In genomic region chr10:11757820-11758463, GRCh38 we compare ENCODE assay signal across 8 cellular contexts. TPM values are rescaled to one million over a fixed set of nuclear protein-coding genes. Genes with fewer than 3 reads are reported as not detected.
A peak's percentile ranks its signal among the peaks of the same experiment; 100 is the strongest.
DNase-seq lines count a peak whose midpoint lies in the region; ATAC-seq, FAIRE-seq and TF ChIP-seq lines count a peak whose summit lies in the region.

No MANE protein-coding gene starts in this region.

- WGBS in IMR-90 (ENCODE audit: extremely low coverage in 2 of 2, insufficient read length in 1 of 2), 2 experiments, result no CpG with 5 or more reads among the region's 11 CpGs

- no peak overlapping the region for H3K4me2 ChIP-seq in DOHH2 (ENCODE audit: low read length)
- H3K4me2 ChIP-seq in IMR-90 (ENCODE audit: low read depth, low read length), result no peak overlapping the region

- no peak overlapping the region for H2BK20ac ChIP-seq in IMR-90 (ENCODE audit: low read depth, low read length)

- peak overlapping the region; percentile 38 for H2BK5ac ChIP-seq in IMR-90 (ENCODE audit: low read depth, low read length, poor library complexity, severe bottlenecking)

- TF ChIP-seq RAD21 in IMR-90 (IDR thresholded peaks at IDR 0.05; ENCODE audit: low read length), result peak; percentile 89

- H4K20me1 ChIP-seq in DOHH2 (ENCODE audit: control insufficient read depth, insufficient read depth, low read depth, low read length) (no peaks in the 10 kb centered on the region), IMR-90 (ENCODE audit: insufficient read depth, low read length) (peaks cover 3% of the 10 kb centered on the region; the same call in 1 of the 2 replicates)

- H3K79me2 ChIP-seq in DOHH2 (ENCODE audit: control insufficient read depth, low read length), result no peaks in the 10 kb centered on the region

- H3K9me1 ChIP-seq in IMR-90 (ENCODE audit: insufficient read depth, low read length), result no peaks in the 10 kb centered on the region

- peak; percentile 44 for FAIRE-seq in RCC 7860 (lab: Jason Lieb, UNC)

- intact Hi-C loops in IMR-90 (cut with micrococcal nuclease), result loop anchor here (1.0 to 5.0 kb wide), 3 partner anchors 33 to 336 kb away; no protein-coding TSS in a partner anchor

- dilution Hi-C loops in IMR-90 (cut with HindIII; ENCODE audit: low sequenced_read_pairs, unreplicated experiment), result no loop called here

- H3K27ac ChIP-seq in DOHH2 (ENCODE audit: low read depth, low read length), result no peak overlapping the region
- H3K27ac ChIP-seq in IMR-90 (ENCODE audit: insufficient read depth, low read length), result 0 out of 2 replicates have a peak overlapping the region, but pooled peaks have one; percentile 16
- peak overlapping the region; percentile 24 for H3K27ac ChIP-seq in stomach smooth muscle (ENCODE audit: low read length)

- no peaks in the 10 kb centered on the region for H3K9me3 ChIP-seq in DOHH2 (ENCODE audit: control insufficient read depth, insufficient read depth, low read length)
- no peaks in the 10 kb centered on the region for H3K9me3 ChIP-seq in IMR-90 (ENCODE audit: control insufficient read depth, insufficient read depth, low read length)
- H3K9me3 ChIP-seq in stomach smooth muscle (ENCODE audit: control insufficient read depth in 2 of 2, low read length in 2 of 2), result no peaks in the 10 kb centered on the region

- H3K79me1 ChIP-seq in IMR-90 (ENCODE audit: low read depth in 1 of 2, low read length in 2 of 2), result no peaks in the 10 kb centered on the region

- BruUV-seq in IMR-90 (replicated peaks; lab: Mats Ljungman, UMichigan), result no TSS peak

- H2BK15ac ChIP-seq in IMR-90 (ENCODE audit: low read depth, low read length), result no peak overlapping the region

- H3K56ac ChIP-seq in IMR-90 (ENCODE audit: extremely low read depth, insufficient read depth, low read length), result no peak overlapping the region

- no peak overlapping the region for H4K91ac ChIP-seq in IMR-90 (ENCODE audit: insufficient read depth, low read depth, low read length)

- 0 out of 2 replicates have a peak overlapping the region, but pooled peaks have one; percentile 20 for H3K14ac ChIP-seq in IMR-90 (replicated peaks; ENCODE audit: low read depth, low read length)

- H4K8ac ChIP-seq in IMR-90 (ENCODE audit: low read depth in 2 of 2, low read length in 2 of 2), result peak overlapping the region in 1 of 2 experiments; percentile 76; a peak in 2 of 4 replicates

- 0 out of 2 replicates have a peak, but pooled peaks have one; percentile 28 for TF ChIP-seq POLR2A in IMR-90 (IDR thresholded peaks at IDR 0.05; ENCODE audit: low read depth, low read length)

- peaks cover 8% of the 10 kb centered on the region for H3K4me1 ChIP-seq in DOHH2 (ENCODE audit: control insufficient read depth, low read length)
- H3K4me1 ChIP-seq in IMR-90 (ENCODE audit: control insufficient read depth, insufficient read depth, low read length), result peaks cover 7% of the 10 kb centered on the region; the same call in 1 of the 2 replicates
- peaks cover 11% of the 10 kb centered on the region for H3K4me1 ChIP-seq in stomach smooth muscle (ENCODE audit: control insufficient read depth, insufficient read depth, low read length)

- peak; percentile 96 for ATAC-seq in GM21576 (IDR thresholded peaks at IDR 0.05; ENCODE audit: unreplicated experiment)
- ATAC-seq in IMR-90 (ENCODE audit: low read depth), result peak; percentile 98

- H3K18ac ChIP-seq in IMR-90 (ENCODE audit: low read depth, low read length), result no peak overlapping the region

- H3K4ac ChIP-seq in IMR-90 (ENCODE audit: low read depth, low read length), result peak overlapping the region; percentile 35; the same call in 1 of the 2 replicates

- no peaks in the 10 kb centered on the region for H3F3A ChIP-seq in DOHH2 (ENCODE audit: control insufficient read depth, insufficient read depth)

- peak; percentile 99 for TF ChIP-seq CTCF in DOHH2 (IDR thresholded peaks at IDR 0.05; ENCODE audit: low read depth, low read length, poor library complexity, severe bottlenecking)
- peak; percentile 90 for TF ChIP-seq CTCF in IMR-90 (conservative IDR thresholded peaks at IDR 0.05; ENCODE audit: low read depth, low read length)

- POLR2A ChIA-PET in IMR-90 (lab: Charles Lee; ENCODE audit: unreplicated experiment), result no interaction called here

- H3K27me3 ChIP-seq in DOHH2 (ENCODE audit: control insufficient read depth, low read length) (no peaks in the 10 kb centered on the region), IMR-90 (ENCODE audit: control insufficient read depth, insufficient read depth, low read length) (no peaks in the 10 kb centered on the region), stomach smooth muscle (ENCODE audit: control insufficient read depth in 1 of 2, insufficient read depth in 2 of 2, low read length in 2 of 2) (no peaks in the 10 kb centered on the region)

- H3K23ac ChIP-seq in IMR-90 (ENCODE audit: low read depth, low read length), result no peak overlapping the region

- H3K9ac ChIP-seq in IMR-90 (ENCODE audit: low read depth, low read length) (no peak overlapping the region), stomach smooth muscle (ENCODE audit: low read length in 2 of 2) (peak overlapping the region in 1 of 2 donors; percentile 13)

- peak overlapping the region; percentile 9; the same call in 1 of the 2 replicates for H2AK5ac ChIP-seq in IMR-90 (ENCODE audit: low read depth, low read length)

- CTCF ChIA-PET in IMR-90 (lab: Yijun Ruan, JAX), result interaction anchor here (0.6 to 2.3 kb wide), 12 partner anchors 16 to 339 kb away, joined by 3 to 23 read pairs (median 3); no protein-coding TSS in a partner anchor

- peak overlapping the region; percentile 86 for H2AFZ ChIP-seq in IMR-90 (replicated peaks; ENCODE audit: low read length, poor library complexity)

- no peaks in the 10 kb centered on the region for H3K9me2 ChIP-seq in DOHH2 (replicated peaks; ENCODE audit: control insufficient read depth, low read length)

- no peak overlapping the region for H3K4me3 ChIP-seq in DOHH2 (ENCODE audit: low read length)
- no peak overlapping the region for H3K4me3 ChIP-seq in IMR-90 (ENCODE audit: insufficient read depth, low read depth, low read length)
- H3K4me3 ChIP-seq in stomach smooth muscle (ENCODE audit: low read length in 2 of 2), result no peak overlapping the region

- peak; percentile 81 for DNase-seq in IMR-90
- DNase-seq in RCC 7860 (ENCODE audit: low spot score), result peak; percentile 65
- peak; percentile 63 to 72 for DNase-seq in activated T-helper 1 cell treated with anti-CD3 and anti-CD28 coated beads, Interleukin-2, amount 50 U/mL, for 16 hours (ENCODE audit: low read depth in 1 of 2, low spot score in 1 of 2)
- DNase-seq in fibroblast of the conjunctiva (ENCODE audit: low read depth), result peak; percentile 71
- DNase-seq in non-pigmented ciliary epithelial cell (ENCODE audit: low read depth), result peak; percentile 58

- no peak overlapping the region for H4K5ac ChIP-seq in IMR-90 (ENCODE audit: low read depth, low read length)

- H2BK120ac ChIP-seq in IMR-90 (ENCODE audit: low read depth, low read length), result no peak overlapping the region

- H3K36me3 ChIP-seq in DOHH2 (ENCODE audit: control insufficient read depth, low read length) (no peaks in the 10 kb centered on the region), IMR-90 (ENCODE audit: control insufficient read depth, insufficient read depth, low read length) (0 out of 2 replicates have a peak, but pooled peaks cover 2% of the 10 kb centered on the region), stomach smooth muscle (ENCODE audit: control insufficient read depth in 2 of 2, insufficient read depth in 2 of 2, low read length in 2 of 2) (peaks cover 0 to 4% of the 10 kb centered on the region in 2 donors)

- in situ Hi-C loops in IMR-90 (cut with MboI; ENCODE audit: low sequenced_read_pairs), result loop anchor here (10.0 kb wide), 1 partner anchor 243 kb away; no protein-coding TSS in a partner anchor

- H2AK9ac ChIP-seq in IMR-90 (replicated peaks; ENCODE audit: low read depth, low read length, poor library complexity), result peak overlapping the region; percentile 89

TF ChIP-seq in IMR-90, 13 proteins besides CTCF, POLR2A, EP300 and RAD21:
- TF ChIP-seq CHD1 (IDR thresholded peaks at IDR 0.05; ENCODE audit: low read depth, low read length), result no peak
- peak; percentile 83 for TF ChIP-seq SMC3 (IDR thresholded peaks at IDR 0.05; ENCODE audit: low read depth, low read length)
- TF ChIP-seq USF2 (IDR thresholded peaks at IDR 0.05; ENCODE audit: low read depth, low read length), result 0 out of 2 replicates have a peak, but pooled peaks have one; percentile 16

RNA-seq across cellular contexts. Expression of gene ECHDC3, which starts 15.8 kb away (rescaled TPM):
- total RNA-seq in IMR-90 (2012; rRNA removed), result 2.8 and 4.3 TPM in 2 replicates
- 4.3 and 5.0 TPM in 2 replicates for polyA plus RNA-seq in IMR-90 (2012; rRNA removed)
- polyA plus RNA-seq in IMR-90 (2012; cell fraction: cytosol; rRNA removed), result 2.4 and 7.3 TPM in 2 replicates
- 3.5 and 4.9 TPM in 2 replicates for polyA plus RNA-seq in IMR-90 (2012; cell fraction: nucleus; rRNA removed; ENCODE audit: low replicate concordance)
